In genomic region chr11:94511932-94512781, GRCh38 we compare ENCODE assay signal across 8 cellular contexts. TPM values are rescaled to one million over a fixed set of nuclear protein-coding genes. Genes with fewer than 3 reads are reported as not detected.
DNase-seq lines count a peak whose midpoint lies in the region; ATAC-seq and TF ChIP-seq lines count a peak whose summit lies in the region.

Gene C11orf97, plus strand, starts transcription at chr11:94512461. Its CDS starts 68 bp downstream, at chr11:94512529.

- H3K36me3 Mint-ChIP-seq in T-helper 17 cell (ENCODE audit: low read depth) = no peaks in the 10 kb centered on the region

- in situ Hi-C loops in astrocyte of the spinal cord (cut with HindIII; ENCODE audit: low sequenced_read_pairs) = no loop called here

- H3K4me1 ChIP-seq in iPS DF 6.9 (ENCODE audit: control insufficient read depth, insufficient read depth, low read length) = peaks cover 2% of the 10 kb centered on the region; the same call in 1 of the 2 replicates

- H3K27me3 Mint-ChIP-seq in T-helper 17 cell = peaks cover 34% of the 10 kb centered on the region

- peak within 1 kb of the TSS; percentile 82 for H3K4me3 Mint-ChIP-seq in T-helper 17 cell

- no peak for TF ChIP-seq CTCF in astrocyte of the spinal cord (IDR thresholded peaks at IDR 0.05; ENCODE audit: low read depth, low read length)
- no peak for TF ChIP-seq CTCF in retinal pigment epithelial cell (conservative IDR thresholded peaks at IDR 0.05; ENCODE audit: low read depth, low read length)

- H3K27ac ChIP-seq in iPS DF 6.9 (ENCODE audit: low read length) = no peak within 1 kb of the TSS

- no peaks in the 10 kb centered on the region for H3K27me3 ChIP-seq in iPS DF 6.9 (ENCODE audit: control insufficient read depth, insufficient read depth, low read length)

- peak within 1 kb of the TSS; percentile 46 for H3K4me3 ChIP-seq in astrocyte of the spinal cord (ENCODE audit: low read depth, low read length)
- peak within 1 kb of the TSS; percentile 25; the same call in 1 of the 2 replicates for H3K4me3 ChIP-seq in iPS DF 6.9 (ENCODE audit: low read length)
- H3K4me3 ChIP-seq in retinal pigment epithelial cell (ENCODE audit: low read length) = peak within 1 kb of the TSS; percentile 54

- DNase-seq in AG20443 (ENCODE audit: low spot score) (peak; percentile 83), T-helper 17 cell (peak; percentile 9 to 34 (median 14)), astrocyte of the spinal cord (ENCODE audit: low read depth, low spot score) (peak; percentile 30), iPS DF 6.9 (ENCODE audit: low read depth, low spot score) (no peak), retinal pigment epithelial cell (ENCODE audit: low read depth) (no peak), DMS153 treated with DMSO at 0.1 percent for 48 hours (lab: John Stamatoyannopoulos, UW; ENCODE audit: unreplicated experiment) (no peak)

- H3K4me1 Mint-ChIP-seq in T-helper 17 cell = peaks cover 9% of the 10 kb centered on the region

- no CpG with 5 or more reads among the region's 53 CpGs for WGBS in iPS DF 6.9 (ENCODE audit: insufficient coverage, insufficient read length)

- H3K9me3 ChIP-seq in T-helper 17 cell (ENCODE audit: control insufficient read depth, low read length, poor library complexity, severe bottlenecking) = no peaks in the 10 kb centered on the region
- H3K9me3 ChIP-seq in iPS DF 6.9 (ENCODE audit: control insufficient read depth, insufficient read depth, low read length) = no peaks in the 10 kb centered on the region

- no peaks in the 10 kb centered on the region for H3K36me3 ChIP-seq in iPS DF 6.9 (ENCODE audit: control insufficient read depth, insufficient read depth, low read length)

- ATAC-seq in GM19324 (IDR thresholded peaks at IDR 0.05; ENCODE audit: low FRiP score, unreplicated experiment) = peak; percentile 97
- ATAC-seq in HG03520 (IDR thresholded peaks at IDR 0.05; ENCODE audit: unreplicated experiment) = peak; percentile 58
- peak; percentile 91 for ATAC-seq in T-helper 17 cell

- H3K27ac Mint-ChIP-seq in T-helper 17 cell = peak within 1 kb of the TSS; percentile 74

RNA-seq across cellular contexts. Expression of gene C11orf97, which starts in this region (rescaled TPM):
- total RNA-seq in T-helper 17 cell = not detected

Comparison
In these comparisons a context has a peak if more than half of its experiments do, and no peak if none do; other contexts are left out.
1. Peak in DNase-seq and ATAC-seq in T-helper 17 cell; RNA of the gene not detected or under 1 TPM.
2. DNase-seq: peak in AG20443 (single experiment) and astrocyte of the spinal cord (single experiment); none in iPS DF 6.9 (single experiment), retinal pigment epithelial cell (single experiment) and DMS153 treated with DMSO at 0.1 percent for 48 hours (single experiment).
3. Peak in every context shown above with its lines, with median percentiles within 50 percentile points of each other: ATAC-seq and H3K4me3 ChIP-seq.